ENCODE assay signal across 18 cellular contexts in genomic region chr12:69566603-69567002, GRCh38. TPM values are rescaled to one million over a fixed set of nuclear protein-coding genes. Genes with fewer than 3 reads are reported as not detected.
DNase-seq lines count a peak whose midpoint lies in the region; ATAC-seq and TF ChIP-seq lines count a peak whose summit lies in the region.
"Had no signal": no experiment of that assay in that cellular context is flagged by ENCODE, and none has a peak within 500 bp of the region (broad histone marks: within the 10 kb centered on the region; RNA-seq: fewer than 3 reads in every experiment).

No MANE protein-coding gene starts in this region.

- no peak overlapping the region for H3K4me3 ChIP-seq in GM12864 (ENCODE audit: low read depth, low read length)
- H3K4me3 ChIP-seq in suprapubic skin, result no peak overlapping the region
- H3K4me3 ChIP-seq: coronary artery had no signal

- H3K4me1 Mint-ChIP-seq in T-cell, result peaks cover 0 to 6% (median 4%) of the 10 kb centered on the region in 3 donors
- peaks cover 10% of the 10 kb centered on the region for H3K4me1 Mint-ChIP-seq in T-helper 2 cell treated with Interferon-gamma antibody and Interleukin-4, amounts not matched to agents 5 μg/mL and 100 μg/mL, for 36 hours (ENCODE audit: low read depth)
- H3K4me1 Mint-ChIP-seq: stimulated activated naive B cell treated with anti-CD40 and anti-IgM and Interleukin-4, amounts not matched to agents 10 μg/mL and 1 μg/mL and 100 μg/mL, for 72 hours had no signal

- DNase-seq in DMS 273 (lab: John Stamatoyannopoulos, UW; ENCODE audit: unreplicated experiment), result peak; percentile 0
- no peak for DNase-seq in DMS 273 treated with DMSO at 0.1 percent for 48 hours (lab: John Stamatoyannopoulos, UW)
- no peak for DNase-seq in GM12864 (ENCODE audit: low read depth)
- no peak for DNase-seq in T-cell
- DNase-seq in iPS-NIHi7 (ENCODE audit: extremely low spot score), result peak; percentile 15
- no peak for DNase-seq in T-helper 2 cell treated with Interferon-gamma antibody and Interleukin-4, amounts not matched to agents 5 μg/mL and 100 μg/mL, for 36 hours (ENCODE audit: low spot score)
- DNase-seq in iPS-NIHi11 (ENCODE audit: low spot score), result no peak
- DNase-seq in suprapubic skin (ENCODE audit: low spot score in 2 of 2), result no peak
- DNase-seq: 8988T; activated CD4-positive, alpha-beta T cell treated with anti-CD3 and anti-CD28 coated beads for 1 hour; activated T-cell treated with anti-CD3 and anti-CD28 coated beads for 4 hours; amygdala; left ventricle myocardium superior; NCI-H2171 treated with DMSO at 0.1 percent for 48 hours; stimulated activated CD4-positive, alpha-beta T cell treated with anti-CD3 and anti-CD28 coated beads, Interleukin-4, amount 100 ng/mL, for 24 hours; stimulated activated naive B cell treated with anti-CD40 and anti-IgM and Interleukin-4, amounts not matched to agents 10 μg/mL and 1 μg/mL and 100 μg/mL, for 72 hours had no signal

- no peak for TF ChIP-seq EP300 in suprapubic skin (IDR thresholded peaks at IDR 0.05)

- no peak overlapping the region for H3K27ac ChIP-seq in suprapubic skin
- H3K27ac ChIP-seq: coronary artery had no signal

- POLR2A ChIA-PET in T-cell (lab: Charles Lee), result no interaction called here

- no peaks in the 10 kb centered on the region for H3K9me3 ChIP-seq in suprapubic skin

- H3K9me3 Mint-ChIP-seq in T-cell, result no peaks in the 10 kb centered on the region
- no peaks in the 10 kb centered on the region for H3K9me3 Mint-ChIP-seq in T-helper 2 cell treated with Interferon-gamma antibody and Interleukin-4, amounts not matched to agents 5 μg/mL and 100 μg/mL, for 36 hours
- H3K9me3 Mint-ChIP-seq: stimulated activated naive B cell treated with anti-CD40 and anti-IgM and Interleukin-4, amounts not matched to agents 10 μg/mL and 1 μg/mL and 100 μg/mL, for 72 hours had no signal

- WGBS in suprapubic skin, result 80% methylated on average over 3 of the region's 3 CpGs

- peak overlapping the region; percentile 12 to 16 for H3K27ac Mint-ChIP-seq in T-cell
- no peak overlapping the region for H3K27ac Mint-ChIP-seq in T-helper 2 cell treated with Interferon-gamma antibody and Interleukin-4, amounts not matched to agents 5 μg/mL and 100 μg/mL, for 36 hours
- H3K27ac Mint-ChIP-seq: stimulated activated naive B cell treated with anti-CD40 and anti-IgM and Interleukin-4, amounts not matched to agents 10 μg/mL and 1 μg/mL and 100 μg/mL, for 72 hours had no signal

- H3K36me3 Mint-ChIP-seq in T-cell, result peaks cover 16% of the 10 kb centered on the region
- H3K36me3 Mint-ChIP-seq in T-helper 2 cell treated with Interferon-gamma antibody and Interleukin-4, amounts not matched to agents 5 μg/mL and 100 μg/mL, for 36 hours (ENCODE audit: low read depth), result peaks cover 20% of the 10 kb centered on the region

- no peak for TF ChIP-seq POLR2A in suprapubic skin (IDR thresholded peaks at IDR 0.05)

- CTCF ChIA-PET in T-cell (lab: Charles Lee), result interaction anchor here (0.7 to 7.1 kb wide), 4 partner anchors 10 to 276 kb away, joined by 3 to 94 read pairs (median 3); no protein-coding TSS in a partner anchor

- peaks cover 31% of the 10 kb centered on the region for H3K36me3 ChIP-seq in suprapubic skin

- ATAC-seq in T-cell (replicated peaks in 1 of 4), result no peak
- ATAC-seq: left ventricle myocardium superior; stimulated activated naive B cell treated with anti-CD40 and anti-IgM and Interleukin-4, amounts not matched to agents 10 μg/mL and 1 μg/mL and 100 μg/mL, for 72 hours had no signal

- no peaks in the 10 kb centered on the region for H3K4me1 ChIP-seq in suprapubic skin

- H3K27me3 Mint-ChIP-seq in T-cell, result no peaks in the 10 kb centered on the region
- H3K27me3 Mint-ChIP-seq in T-helper 2 cell treated with Interferon-gamma antibody and Interleukin-4, amounts not matched to agents 5 μg/mL and 100 μg/mL, for 36 hours (ENCODE audit: low read depth), result no peaks in the 10 kb centered on the region
- H3K27me3 Mint-ChIP-seq: stimulated activated naive B cell treated with anti-CD40 and anti-IgM and Interleukin-4, amounts not matched to agents 10 μg/mL and 1 μg/mL and 100 μg/mL, for 72 hours had no signal

- no peak overlapping the region for H3K4me3 Mint-ChIP-seq in T-cell
- H3K4me3 Mint-ChIP-seq in T-helper 2 cell treated with Interferon-gamma antibody and Interleukin-4, amounts not matched to agents 5 μg/mL and 100 μg/mL, for 36 hours, result no peak overlapping the region
- H3K4me3 Mint-ChIP-seq: stimulated activated naive B cell treated with anti-CD40 and anti-IgM and Interleukin-4, amounts not matched to agents 10 μg/mL and 1 μg/mL and 100 μg/mL, for 72 hours had no signal

- TF ChIP-seq CTCF in GM12864 (IDR thresholded peaks at IDR 0.05; ENCODE audit: low read depth, low read length, missing control alignments) (peak; percentile 13), suprapubic skin (IDR thresholded peaks at IDR 0.05) (no peak)

- no peaks in the 10 kb centered on the region for H3K27me3 ChIP-seq in suprapubic skin

RNA-seq across cellular contexts. Expression of gene CCT2, which starts 18.7 kb away (rescaled TPM):
- total RNA-seq in T-cell, result 100 to 1,000 TPM; 108 to 183 (median 111) TPM
- 100 to 1,000 TPM in 2 of 4 donors, 10 to 100 TPM in 2; 81.0 to 112 (median 96.7) TPM for total RNA-seq in suprapubic skin

RNA-seq across cellular contexts. Expression of gene LRRC10, which starts 44.1 kb away (rescaled TPM):
- total RNA-seq in T-cell, result not detected
- not detected for total RNA-seq in suprapubic skin
- total RNA-seq: MCF 10A had no signal

Comparison
In these comparisons a context has a peak if more than half of its experiments do, and no peak if none do; other contexts are left out.
1. DNase-seq: peak in DMS 273 (single experiment) and iPS-NIHi7 (single experiment); none in DMS 273 treated with DMSO at 0.1 percent for 48 hours (single experiment), GM12864 (single experiment), T-cell (0 of 34), T-helper 2 cell treated with Interferon-gamma antibody and Interleukin-4, amounts not matched to agents 5 μg/mL and 100 μg/mL, for 36 hours (single experiment), iPS-NIHi11 (single experiment) and suprapubic skin (0 of 2).